18 cellular contexts compared by ENCODE assay signal in genomic region chr4:72076562-72076961, GRCh38. TPM values are rescaled to one million over a fixed set of nuclear protein-coding genes. Genes with fewer than 3 reads are reported as not detected.
DNase-seq lines count a peak whose midpoint lies in the region; ATAC-seq and TF ChIP-seq lines count a peak whose summit lies in the region.
"Had no signal": no experiment of that assay in that cellular context is flagged by ENCODE, and none has a peak within 500 bp of the region (broad histone marks: within the 10 kb centered on the region; RNA-seq: fewer than 3 reads in every experiment).

No MANE protein-coding gene starts in this region.

- H3K4me1 Mint-ChIP-seq in T-helper 2 cell treated with Interferon-gamma antibody and Interleukin-4, amounts not matched to agents 5 μg/mL and 100 μg/mL, for 36 hours (ENCODE audit: low read depth), result no peaks in the 10 kb centered on the region
- H3K4me1 Mint-ChIP-seq: activated naive CD8-positive, alpha-beta T cell treated with anti-CD3 and anti-CD28 coated beads, Interleukin-2, amount 10 ng/mL, durations not matched to agents 7 days and 5 days; nephron progenitor cell had no signal

- DNase-seq in Caki2 (ENCODE audit: low read depth) (peak; percentile 84), NCI-H226 (peak; percentile 65), cardiac fibroblast (ENCODE audit: low read depth in 2 of 2) (peak; percentile 0 to 12), left kidney (ENCODE audit: low read depth, low spot score) (peak; percentile 44), T-helper 1 cell (no peak), DMS79 treated with DMSO at 0.1 percent for 48 hours (lab: John Stamatoyannopoulos, UW) (no peak)
- DNase-seq in T-helper 2 cell treated with Interferon-gamma antibody and Interleukin-4, amounts not matched to agents 5 μg/mL and 100 μg/mL, for 36 hours (ENCODE audit: low spot score), result no peak
- DNase-seq: activated CD4-positive, alpha-beta memory T cell treated with anti-CD3 and anti-CD28 coated beads for 36 hours; activated naive CD8-positive, alpha-beta T cell treated with anti-CD3 and anti-CD28 coated beads, Interleukin-2, amount 10 ng/mL, durations not matched to agents 7 days and 5 days; activated T-cell treated with anti-CD3 and anti-CD28 coated beads, Interleukin-2, amount 50 U/mL, for 48 hours; CD8-positive, alpha-beta T cell; EL; NCI-H2081; NCI-H526 treated with DMSO at 0.1 percent for 48 hours; nephron progenitor cell; stomach had no signal

- in situ Hi-C loops in Caki2 (cut with HindIII; ENCODE audit: low pct_unique_long_range_greater_than_20kb, low sequenced_read_pairs), result no loop called here

- no peaks in the 10 kb centered on the region for H3K27me3 Mint-ChIP-seq in T-helper 2 cell treated with Interferon-gamma antibody and Interleukin-4, amounts not matched to agents 5 μg/mL and 100 μg/mL, for 36 hours (ENCODE audit: low read depth)
- H3K27me3 Mint-ChIP-seq: activated CD4-positive, alpha-beta memory T cell treated with anti-CD3 and anti-CD28 coated beads for 36 hours; activated naive CD8-positive, alpha-beta T cell treated with anti-CD3 and anti-CD28 coated beads, Interleukin-2, amount 10 ng/mL, durations not matched to agents 7 days and 5 days had no signal

- H3K27ac Mint-ChIP-seq in T-helper 2 cell treated with Interferon-gamma antibody and Interleukin-4, amounts not matched to agents 5 μg/mL and 100 μg/mL, for 36 hours, result no peak overlapping the region
- H3K27ac Mint-ChIP-seq: activated CD4-positive, alpha-beta memory T cell treated with anti-CD3 and anti-CD28 coated beads for 36 hours; activated naive CD8-positive, alpha-beta T cell treated with anti-CD3 and anti-CD28 coated beads, Interleukin-2, amount 10 ng/mL, durations not matched to agents 7 days and 5 days; CD8-positive, alpha-beta T cell; nephron progenitor cell had no signal

- H3K9me3 Mint-ChIP-seq in T-helper 2 cell treated with Interferon-gamma antibody and Interleukin-4, amounts not matched to agents 5 μg/mL and 100 μg/mL, for 36 hours, result no peaks in the 10 kb centered on the region
- H3K9me3 Mint-ChIP-seq: activated CD4-positive, alpha-beta memory T cell treated with anti-CD3 and anti-CD28 coated beads for 36 hours; activated naive CD8-positive, alpha-beta T cell treated with anti-CD3 and anti-CD28 coated beads, Interleukin-2, amount 10 ng/mL, durations not matched to agents 7 days and 5 days; CD8-positive, alpha-beta T cell; nephron progenitor cell had no signal

- H3K36me3 Mint-ChIP-seq in T-helper 2 cell treated with Interferon-gamma antibody and Interleukin-4, amounts not matched to agents 5 μg/mL and 100 μg/mL, for 36 hours (ENCODE audit: low read depth), result no peaks in the 10 kb centered on the region
- H3K36me3 Mint-ChIP-seq: activated CD4-positive, alpha-beta memory T cell treated with anti-CD3 and anti-CD28 coated beads for 36 hours; activated naive CD8-positive, alpha-beta T cell treated with anti-CD3 and anti-CD28 coated beads, Interleukin-2, amount 10 ng/mL, durations not matched to agents 7 days and 5 days; CD8-positive, alpha-beta T cell had no signal

- no peak overlapping the region for H3K4me3 Mint-ChIP-seq in T-helper 2 cell treated with Interferon-gamma antibody and Interleukin-4, amounts not matched to agents 5 μg/mL and 100 μg/mL, for 36 hours
- H3K4me3 Mint-ChIP-seq: activated CD4-positive, alpha-beta memory T cell treated with anti-CD3 and anti-CD28 coated beads for 36 hours; activated naive CD8-positive, alpha-beta T cell treated with anti-CD3 and anti-CD28 coated beads, Interleukin-2, amount 10 ng/mL, durations not matched to agents 7 days and 5 days; CD8-positive, alpha-beta T cell; nephron progenitor cell had no signal

- TF ChIP-seq CTCF in cardiac fibroblast (IDR thresholded peaks at IDR 0.05; ENCODE audit: low read depth, low read length), result no peak

- H3K4me3 ChIP-seq in cardiac fibroblast (replicated peaks in 1 of 2; ENCODE audit: low read depth in 2 of 2, low read length in 2 of 2), result no peak overlapping the region
- H3K4me3 ChIP-seq: HAP-1, stomach had no signal

- no peak for ATAC-seq in HG03095 (IDR thresholded peaks at IDR 0.05; ENCODE audit: unreplicated experiment)
- ATAC-seq: CD8-positive, alpha-beta T cell had no signal

RNA-seq across cellular contexts. Expression of gene NPFFR2, which starts 44.8 kb away (rescaled TPM):
- total RNA-seq in Caki2 (2014; rRNA removed; shearing (Covaris generic); ENCODE audit: low replicate concordance), result not detected in 2 replicates
- total RNA-seq: activated CD4-positive, alpha-beta memory T cell treated with anti-CD3 and anti-CD28 coated beads for 36 hours; activated naive CD8-positive, alpha-beta T cell treated with anti-CD3 and anti-CD28 coated beads, Interleukin-2, amount 10 ng/mL, durations not matched to agents 7 days and 5 days; CD8-positive, alpha-beta T cell had no signal

Comparison
In these comparisons a context has a peak if more than half of its experiments do, and no peak if none do; other contexts are left out.
1. DNase-seq: peak in Caki2 (single experiment), NCI-H226 (single experiment), cardiac fibroblast (2 of 2) and left kidney (single experiment); none in T-helper 2 cell treated with Interferon-gamma antibody and Interleukin-4, amounts not matched to agents 5 μg/mL and 100 μg/mL, for 36 hours (single experiment), T-helper 1 cell (0 of 5) and DMS79 treated with DMSO at 0.1 percent for 48 hours (single experiment).